Comparison of ENCODE assay signal across 21 cellular contexts in the genomic region with DNA sequence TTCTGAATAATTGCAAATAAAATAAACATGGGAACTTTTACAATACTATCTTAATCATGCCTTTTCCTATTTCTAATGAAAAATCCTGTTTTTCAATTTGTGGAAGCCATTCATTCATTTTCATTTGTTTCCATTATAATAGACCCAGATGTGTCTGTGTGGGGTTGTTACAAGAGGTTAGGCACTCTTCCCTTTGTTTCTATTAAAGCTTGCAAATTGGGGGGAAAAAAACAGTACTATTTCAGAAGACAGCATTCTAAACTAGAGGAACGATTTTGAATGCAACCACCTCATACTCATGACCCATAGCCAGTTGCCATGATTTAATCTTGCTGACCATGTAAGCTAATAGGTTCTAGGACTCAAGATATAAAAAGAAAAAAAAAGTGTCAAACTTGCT.
"Had no signal": no experiment of that assay in that cellular context is flagged by ENCODE, and none has a peak within 500 bp of the region (broad histone marks: within the 10 kb centered on the region; RNA-seq: fewer than 3 reads in every experiment).

No MANE protein-coding gene starts in this region.

- ATAC-seq: effector memory CD8-positive, alpha-beta T cell; left cardiac atrium; left lung; mucosa of descending colon; stimulated activated effector memory CD8-positive, alpha-beta T cell treated with anti-CD3 and anti-CD28 coated beads, Interleukin-12 subunit alpha, Interleukin-12 subunit beta, amount 100 ng/mL, for 72 hours had no signal

- H3K4me1 ChIP-seq: left lung, prostate gland, right atrium auricular region, sigmoid colon, thyroid gland, vagina had no signal

- H3K9me3 Mint-ChIP-seq: effector memory CD8-positive, alpha-beta T cell; mesothelial cell of epicardium; nephron; stimulated activated effector memory CD8-positive, alpha-beta T cell treated with anti-CD3 and anti-CD28 coated beads, Interleukin-12 subunit alpha, Interleukin-12 subunit beta, amount 100 ng/mL, for 72 hours had no signal

- H3K27me3 ChIP-seq: left lung, right atrium auricular region, sigmoid colon, stomach, thyroid gland, vagina had no signal

- DNase-seq: cortex of kidney; effector memory CD8-positive, alpha-beta T cell; left cardiac atrium; left lung; mesenchymal stem cell; mucosa of descending colon; naive B cell; nucleus accumbens; sigmoid colon; stimulated activated CD4-positive, alpha-beta T cell treated with anti-CD3 and anti-CD28 coated beads, Interleukin-2, amount 100 ng/mL, for 24 hours; stimulated activated CD4-positive, alpha-beta T cell treated with anti-CD3 and anti-CD28 coated beads, Interleukin-4, amount 100 ng/mL, for 24 hours; stimulated activated naive CD4-positive, alpha-beta T cell treated with Interleukin-2 at 50 U/mL for 16 hours; stomach; thyroid gland; trophoblast cell had no signal

- H3K36me3 ChIP-seq: left lung, prostate gland, right atrium auricular region, sigmoid colon, stomach, thyroid gland, vagina had no signal

- H3K4me3 Mint-ChIP-seq: effector memory CD8-positive, alpha-beta T cell; mesothelial cell of epicardium; naive B cell; nephron; stimulated activated effector memory CD8-positive, alpha-beta T cell treated with anti-CD3 and anti-CD28 coated beads, Interleukin-12 subunit alpha, Interleukin-12 subunit beta, amount 100 ng/mL, for 72 hours had no signal

- H3K4me1 Mint-ChIP-seq: naive B cell; stimulated activated effector memory CD8-positive, alpha-beta T cell treated with anti-CD3 and anti-CD28 coated beads, Interleukin-12 subunit alpha, Interleukin-12 subunit beta, amount 100 ng/mL, for 72 hours had no signal

- H3K9me3 ChIP-seq: left lung, mucosa of descending colon, prostate gland, right atrium auricular region, sigmoid colon, stomach, thyroid gland, vagina had no signal

- H3K36me3 Mint-ChIP-seq: naive B cell; stimulated activated effector memory CD8-positive, alpha-beta T cell treated with anti-CD3 and anti-CD28 coated beads, Interleukin-12 subunit alpha, Interleukin-12 subunit beta, amount 100 ng/mL, for 72 hours had no signal

- H3K27ac ChIP-seq: left lung, prostate gland, right atrium auricular region, sigmoid colon, stomach, thyroid gland, vagina had no signal

- H3K27me3 Mint-ChIP-seq: effector memory CD8-positive, alpha-beta T cell; naive B cell had no signal

- H3K4me3 ChIP-seq: left lung, mucosa of descending colon, prostate gland, right atrium auricular region, sigmoid colon, stomach, thyroid gland, vagina had no signal

- H3K27ac Mint-ChIP-seq: effector memory CD8-positive, alpha-beta T cell; naive B cell; nephron; stimulated activated effector memory CD8-positive, alpha-beta T cell treated with anti-CD3 and anti-CD28 coated beads, Interleukin-12 subunit alpha, Interleukin-12 subunit beta, amount 100 ng/mL, for 72 hours had no signal
